ENCODE assay signal across 18 cellular contexts in genomic region chr7:11127112-11127785, GRCh38.
DNase-seq lines count a peak whose midpoint lies in the region; ATAC-seq, FAIRE-seq and TF ChIP-seq lines count a peak whose summit lies in the region.
"Had no signal": no experiment of that assay in that cellular context is flagged by ENCODE, and none has a peak within 500 bp of the region (broad histone marks: within the 10 kb centered on the region; RNA-seq: fewer than 3 reads in every experiment).

No MANE protein-coding gene starts in this region.

- intact Hi-C loops in HepG2 (cut with micrococcal nuclease; ENCODE audit: unreplicated experiment) = no loop called here

- H3K9me3 ChIP-seq in SK-N-MC (ENCODE audit: low read depth, low read length) = no peaks in the 10 kb centered on the region
- H3K9me3 ChIP-seq in HepG2 (ENCODE audit: low read length) = no peaks in the 10 kb centered on the region
- H3K9me3 ChIP-seq: vagina had no signal

- no peak overlapping the region for H3K9ac ChIP-seq in SK-N-MC (ENCODE audit: insufficient read length)
- H3K9ac ChIP-seq in HepG2 (ENCODE audit: insufficient read depth, low read depth, low read length) = no peak overlapping the region

- H3K27ac ChIP-seq in SK-N-MC = peak overlapping the region; percentile 70
- H3K27ac ChIP-seq in HepG2 (ENCODE audit: extremely low read length, insufficient read depth, low read length) = no peak overlapping the region
- H3K27ac ChIP-seq: vagina had no signal

- H3K27me3 Mint-ChIP-seq in activated T-cell treated with anti-CD3 and anti-CD28 coated beads, Interleukin-2, amount 50 U/mL, for 24 hours = no peaks in the 10 kb centered on the region
- no peaks in the 10 kb centered on the region for H3K27me3 Mint-ChIP-seq in stimulated activated naive CD8-positive, alpha-beta T cell treated with anti-CD3 and anti-CD28 coated beads, Interleukin-15, amount 100 ng/mL, for 72 hours
- H3K27me3 Mint-ChIP-seq: activated naive CD4-positive, alpha-beta T cell treated with anti-CD3 and anti-CD28 coated beads, Interleukin-2, amount 10 ng/mL, durations not matched to agents 7 days and 5 days; stimulated activated naive B cell treated with anti-CD40 and anti-IgM and Interleukin-4, amounts not matched to agents 10 μg/mL and 1 μg/mL and 100 μg/mL, for 72 hours had no signal

- TF ChIP-seq CTCF in fibroblast of mammary gland (conservative IDR thresholded peaks at IDR 0.05; ENCODE audit: control insufficient read depth, insufficient read depth, low read depth, low read length) (no peak), foreskin fibroblast (IDR thresholded peaks at IDR 0.05; ENCODE audit: low read depth, low read length) (no peak), HepG2 (CRISPR knock-in tag; IDR thresholded peaks at IDR 0.05) (no peak)

- no peaks in the 10 kb centered on the region for H3K4me1 ChIP-seq in HepG2 (ENCODE audit: insufficient read depth, low read length)
- H3K4me1 ChIP-seq: vagina had no signal

- no peaks in the 10 kb centered on the region for H3K79me2 ChIP-seq in HepG2 (ENCODE audit: insufficient read depth, low read length)

- whole genome bisulfite sequencing in HepG2 (ENCODE audit: low lambda C conversion rate) = 98% methylated on average over 3 of the region's 3 CpGs

- H3K4me1 Mint-ChIP-seq in activated T-cell treated with anti-CD3 and anti-CD28 coated beads, Interleukin-2, amount 50 U/mL, for 24 hours (ENCODE audit: low read depth) = peaks cover 31% of the 10 kb centered on the region
- peaks cover 46% of the 10 kb centered on the region for H3K4me1 Mint-ChIP-seq in stimulated activated naive CD8-positive, alpha-beta T cell treated with anti-CD3 and anti-CD28 coated beads, Interleukin-15, amount 100 ng/mL, for 72 hours

- no peak overlapping the region for H3K4me2 ChIP-seq in HepG2 (ENCODE audit: low read depth, low read length)

- peaks cover 46% of the 10 kb centered on the region for H3K36me3 Mint-ChIP-seq in activated T-cell treated with anti-CD3 and anti-CD28 coated beads, Interleukin-2, amount 50 U/mL, for 24 hours (ENCODE audit: low read depth)

- H3K36me3 ChIP-seq in SK-N-MC (ENCODE audit: insufficient read depth, low read length) (peaks cover 12% of the 10 kb centered on the region), HepG2 (replicated peaks in 1 of 2; ENCODE audit: control insufficient read depth in 1 of 2, insufficient read depth in 2 of 2, low read length in 2 of 2) (no peaks in the 10 kb centered on the region; a peak in 1 of 5 replicates)
- H3K36me3 ChIP-seq: vagina had no signal

- H4K20me1 ChIP-seq in HepG2 (ENCODE audit: insufficient read depth, low read length) = no peaks in the 10 kb centered on the region

- in situ Hi-C loops in HepG2 (cut with HindIII; ENCODE audit: extremely low pct_ligation_motif_present, low pct_unique_long_range_greater_than_20kb) = no loop called here

- BruUV-seq in HepG2 (replicated peaks; lab: Mats Ljungman, UMichigan) = no TSS peak

- no peak for FAIRE-seq in HepG2 (lab: Jason Lieb, UNC)

- H3K27me3 ChIP-seq in HepG2 (ENCODE audit: control insufficient read depth in 1 of 2, insufficient read depth in 2 of 2, low read length in 2 of 2) = no peaks in the 10 kb centered on the region
- H3K27me3 ChIP-seq: vagina had no signal

- CTCF ChIA-PET in HepG2 (lab: Yijun Ruan, JAX; ENCODE audit: low intra/inter-chr PET ratio, low total read pairs) = no interaction called here

- TF ChIP-seq EP300 in HepG2 (IDR thresholded peaks at IDR 0.05; ENCODE audit: low read depth in 2 of 2, low read length in 2 of 2) = no peak
- no peak for TF ChIP-seq EP300 in HepG2 (CRISPR knock-in tag; IDR thresholded peaks at IDR 0.05; ENCODE audit: borderline replicate concordance)

- H3K4me3 Mint-ChIP-seq in activated T-cell treated with anti-CD3 and anti-CD28 coated beads, Interleukin-2, amount 50 U/mL, for 24 hours = no peak overlapping the region
- peak overlapping the region in 1 of 2 donors; percentile 4 for H3K4me3 Mint-ChIP-seq in stimulated activated naive CD8-positive, alpha-beta T cell treated with anti-CD3 and anti-CD28 coated beads, Interleukin-15, amount 100 ng/mL, for 72 hours
- H3K4me3 Mint-ChIP-seq: activated naive CD4-positive, alpha-beta T cell treated with anti-CD3 and anti-CD28 coated beads, Interleukin-2, amount 10 ng/mL, durations not matched to agents 7 days and 5 days; stimulated activated naive B cell treated with anti-CD40 and anti-IgM and Interleukin-4, amounts not matched to agents 10 μg/mL and 1 μg/mL and 100 μg/mL, for 72 hours had no signal

- POLR2A ChIA-PET in HepG2 (lab: Yijun Ruan, JAX) = no interaction called here

- no peak for TF ChIP-seq RAD21 in HepG2 (CRISPR knock-in tag; IDR thresholded peaks at IDR 0.05)

- H2AFZ ChIP-seq in HepG2 (ENCODE audit: low read length) = no peak overlapping the region

- H3K4me3 ChIP-seq in SK-N-MC (0 out of 2 replicates have a peak overlapping the region, but pooled peaks have one; percentile 4), fibroblast of mammary gland (ENCODE audit: control insufficient read depth, low read depth, low read length) (no peak overlapping the region), foreskin fibroblast (ENCODE audit: low read depth in 1 of 2, low read length in 2 of 2) (no peak overlapping the region), HepG2 (replicated peaks in 1 of 3; ENCODE audit: insufficient read depth in 1 of 3, low read depth in 2 of 3, low read length in 3 of 3) (no peak overlapping the region)
- H3K4me3 ChIP-seq: vagina had no signal

- H3K9me3 Mint-ChIP-seq in activated T-cell treated with anti-CD3 and anti-CD28 coated beads, Interleukin-2, amount 50 U/mL, for 24 hours = no peaks in the 10 kb centered on the region
- H3K9me3 Mint-ChIP-seq in stimulated activated naive CD8-positive, alpha-beta T cell treated with anti-CD3 and anti-CD28 coated beads, Interleukin-15, amount 100 ng/mL, for 72 hours = peaks cover 6% of the 10 kb centered on the region in 2 donors
- H3K9me3 Mint-ChIP-seq: activated naive CD4-positive, alpha-beta T cell treated with anti-CD3 and anti-CD28 coated beads, Interleukin-2, amount 10 ng/mL, durations not matched to agents 7 days and 5 days had no signal

- DNase-seq in activated T-cell treated with anti-CD3 and anti-CD28 coated beads, Interleukin-2, amount 50 U/mL, for 24 hours = no peak
- no peak for DNase-seq in activated T-cell treated with anti-CD3 and anti-CD28 coated beads for 4 hours
- DNase-seq in SK-N-MC (ENCODE audit: low read depth, low spot score) = no peak
- peak; percentile 20 for DNase-seq in fibroblast of mammary gland (ENCODE audit: low read depth)
- DNase-seq in stimulated activated naive CD8-positive, alpha-beta T cell treated with anti-CD3 and anti-CD28 coated beads, Interleukin-15, amount 100 ng/mL, for 72 hours = no peak
- no peak for DNase-seq in foreskin fibroblast
- DNase-seq in HepG2 (ENCODE audit: low spot score) = no peak
- DNase-seq in NK-92 (lab: John Stamatoyannopoulos, UW; ENCODE audit: unreplicated experiment) = no peak
- DNase-seq: activated naive CD4-positive, alpha-beta T cell treated with anti-CD3 and anti-CD28 coated beads, Interleukin-2, amount 10 ng/mL, durations not matched to agents 7 days and 5 days; effector CD8-positive, alpha-beta T cell; H7; NCI-H2029; NCI-H82; nucleus accumbens; stimulated activated naive B cell treated with anti-CD40 and anti-IgM and Interleukin-4, amounts not matched to agents 10 μg/mL and 1 μg/mL and 100 μg/mL, for 72 hours; T-helper 9 cell had no signal

- TF ChIP-seq POLR2A in HepG2 (IDR thresholded peaks at IDR 0.05; ENCODE audit: insufficient read depth in 1 of 2, low read depth in 2 of 2, low read length in 2 of 2) = no peak

- H3K27ac Mint-ChIP-seq in activated T-cell treated with anti-CD3 and anti-CD28 coated beads, Interleukin-2, amount 50 U/mL, for 24 hours = peak overlapping the region; percentile 42
- H3K27ac Mint-ChIP-seq in stimulated activated naive CD8-positive, alpha-beta T cell treated with anti-CD3 and anti-CD28 coated beads, Interleukin-15, amount 100 ng/mL, for 72 hours = no peak overlapping the region
- H3K27ac Mint-ChIP-seq: activated naive CD4-positive, alpha-beta T cell treated with anti-CD3 and anti-CD28 coated beads, Interleukin-2, amount 10 ng/mL, durations not matched to agents 7 days and 5 days; stimulated activated naive B cell treated with anti-CD40 and anti-IgM and Interleukin-4, amounts not matched to agents 10 μg/mL and 1 μg/mL and 100 μg/mL, for 72 hours had no signal

- peak; percentile 74 for ATAC-seq in stimulated activated naive CD8-positive, alpha-beta T cell treated with anti-CD3 and anti-CD28 coated beads, Interleukin-15, amount 100 ng/mL, for 72 hours
- ATAC-seq in HepG2 = no peak
- ATAC-seq: sciatic nerve had no signal

TF ChIP-seq in HepG2, 621 proteins besides CTCF, POLR2A, EP300 and RAD21 (continues in another document):
- TF ChIP-seq ZNF329 (CRISPR knock-in tag; IDR thresholded peaks at IDR 0.05; ENCODE audit: low read depth) (no peak), HMGXB4 (CRISPR knock-in tag; IDR thresholded peaks at IDR 0.05; ENCODE audit: borderline replicate concordance in 1 of 2, low read depth in 1 of 2) (no peak), ZNF552 (CRISPR knock-in tag; IDR thresholded peaks at IDR 0.05; ENCODE audit: borderline replicate concordance) (no peak), ZIK1 (CRISPR knock-in tag; IDR thresholded peaks at IDR 0.05; ENCODE audit: borderline replicate concordance, low read depth) (no peak), IRF2 (CRISPR knock-in tag; IDR thresholded peaks at IDR 0.05) (no peak), ELF1 (CRISPR knock-in tag; IDR thresholded peaks at IDR 0.05) (no peak), ZSCAN31 (CRISPR knock-in tag; IDR thresholded peaks at IDR 0.05; ENCODE audit: low read depth) (no peak), RORA (CRISPR knock-in tag; IDR thresholded peaks at IDR 0.05) (no peak), JUNB (CRISPR knock-in tag; IDR thresholded peaks at IDR 0.05; ENCODE audit: borderline replicate concordance) (no peak), MZF1 (CRISPR knock-in tag; IDR thresholded peaks at IDR 0.05; ENCODE audit: borderline replicate concordance) (no peak), MYNN (CRISPR knock-in tag; IDR thresholded peaks at IDR 0.05; ENCODE audit: low read depth) (no peak), HOXA7 (CRISPR knock-in tag; IDR thresholded peaks at IDR 0.05) (no peak), KDM2A (CRISPR knock-in tag; IDR thresholded peaks at IDR 0.05; ENCODE audit: borderline replicate concordance, low read depth) (no peak)
